Comparison of ENCODE assay signal across 3 cellular contexts in genomic region chr9:38377336-38378083, GRCh38. TPM values are rescaled to one million over a fixed set of nuclear protein-coding genes. Genes with fewer than 3 reads are reported as not detected.
"Had no signal": no experiment of that assay in that cellular context is flagged by ENCODE, and none has a peak within 500 bp of the region (broad histone marks: within the 10 kb centered on the region; RNA-seq: fewer than 3 reads in every experiment).

No MANE protein-coding gene starts in this region.

RNA-seq across cellular contexts. Expression of gene IGFBPL1, which starts 46.7 kb away (rescaled TPM):
- total RNA-seq: K562, OCI-LY7 had no signal
- polyA plus RNA-seq: IgD-negative memory B cell, K562 had no signal
